In the genomic region with DNA sequence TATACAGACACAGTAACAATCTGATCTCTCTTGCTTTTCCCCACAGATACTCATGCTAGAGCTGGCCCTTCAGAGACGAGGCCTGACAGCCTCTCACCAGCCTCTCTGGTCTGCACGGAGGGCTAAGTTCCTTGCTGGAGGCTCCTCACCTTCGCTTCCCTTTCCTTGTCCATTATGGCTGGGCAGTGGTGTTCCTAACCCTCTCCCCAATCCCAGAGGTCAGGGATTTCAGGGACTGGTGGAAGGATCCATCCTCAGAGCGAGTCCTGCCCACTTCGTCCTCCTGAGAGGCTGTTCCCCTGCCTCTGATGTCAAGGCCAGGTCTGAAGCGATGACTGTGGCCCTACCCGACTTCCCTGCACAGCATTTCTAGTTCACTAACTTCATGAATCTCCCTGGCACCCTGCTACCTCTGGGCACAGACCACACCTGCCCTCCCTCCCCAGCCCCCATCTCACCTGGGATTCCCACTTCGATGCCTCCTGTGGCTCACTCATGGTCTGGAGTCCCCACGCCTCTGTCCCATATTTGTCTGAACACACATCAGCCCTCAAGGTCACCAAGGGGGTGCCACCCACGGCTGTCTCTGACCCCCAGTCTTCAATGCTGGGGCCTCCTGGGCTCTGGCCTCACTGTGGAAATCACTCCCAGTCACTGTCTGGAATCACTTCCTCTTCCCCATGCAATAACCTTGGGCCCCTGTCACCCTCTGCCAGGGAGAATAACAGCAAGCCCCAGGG, we compare ENCODE assay signal across 25 cellular contexts.
A peak's percentile ranks its signal among the peaks of the same experiment; 100 is the strongest.
DNase-seq lines count a peak whose midpoint lies in the region; ATAC-seq and TF ChIP-seq lines count a peak whose summit lies in the region.
"Had no signal": no experiment of that assay in that cellular context is flagged by ENCODE, and none has a peak within 500 bp of the region (broad histone marks: within the 10 kb centered on the region; RNA-seq: fewer than 3 reads in every experiment).

No MANE protein-coding gene starts in this region.

- H3K4me1 ChIP-seq in neuronal stem cell (ENCODE audit: control insufficient read depth in 2 of 2, insufficient read depth in 1 of 2, low read depth in 1 of 2, low read length in 2 of 2) (peaks cover 25 to 64% of the 10 kb centered on the region in 2 donors), osteoblast (ENCODE audit: insufficient read depth, low read length) (no peaks in the 10 kb centered on the region)
- H3K4me1 ChIP-seq: ascending aorta, foreskin keratinocyte, left ventricle myocardium inferior, prostate gland, tibial artery had no signal

- no peak overlapping the region for H2BK12ac ChIP-seq in neuronal stem cell (ENCODE audit: low read length)

- H3K4me2 ChIP-seq in neuronal stem cell (ENCODE audit: insufficient read depth, low read length, poor library complexity, severe bottlenecking) (no peak overlapping the region), osteoblast (ENCODE audit: insufficient read depth, low read length) (no peak overlapping the region)

- peak overlapping the region; percentile 8 for H3K18ac ChIP-seq in neuronal stem cell (ENCODE audit: low read length)

- intact Hi-C loops in cardiac septum (cut with DNase I): no loop called here
- intact Hi-C loops in Right ventricle myocardium inferior (cut with DNase I): no loop called here

- no peaks in the 10 kb centered on the region for H3K9me3 ChIP-seq in neuronal stem cell (replicated peaks in 1 of 2; ENCODE audit: control insufficient read depth in 2 of 2, insufficient read depth in 1 of 2, low read depth in 1 of 2, low read length in 2 of 2)
- H3K9me3 ChIP-seq in osteoblast (ENCODE audit: low read depth, low read length): no peaks in the 10 kb centered on the region
- H3K9me3 ChIP-seq: ascending aorta, left ventricle myocardium inferior, prostate gland, tibial artery had no signal

- H3K79me1 ChIP-seq in neuronal stem cell (ENCODE audit: low read depth, low read length): no peaks in the 10 kb centered on the region

- H3K4me3 ChIP-seq in neuronal stem cell (ENCODE audit: low read length in 2 of 2) (no peak overlapping the region), osteoblast (ENCODE audit: insufficient read depth, low read length) (no peak overlapping the region)
- H3K4me3 ChIP-seq: ascending aorta, left ventricle myocardium inferior, prostate gland, tibial artery had no signal

- H2BK5ac ChIP-seq in neuronal stem cell (ENCODE audit: low read length): no peak overlapping the region

- H4K91ac ChIP-seq in neuronal stem cell (ENCODE audit: low read depth, low read length, poor library complexity): no peak overlapping the region

- H3K14ac ChIP-seq in neuronal stem cell (ENCODE audit: low read length): no peak overlapping the region

- DNase-seq in cardiac septum (ENCODE audit: low spot score): peak; percentile 49
- DNase-seq in Right ventricle myocardium inferior (ENCODE audit: missing footprints): no peak
- no peak for DNase-seq in neuronal stem cell (ENCODE audit: low spot score)
- DNase-seq in NCI-H1105 treated with DMSO at 0.1 percent for 48 hours (lab: John Stamatoyannopoulos, UW): no peak
- DNase-seq in osteoblast (ENCODE audit: insufficient read length, low spot score, missing footprints): no peak
- DNase-seq: activated CD4-positive, alpha-beta T cell treated with anti-CD3 and anti-CD28 coated beads, Interleukin-2, amount 50 U/mL, for 1 hour; CD8-positive, alpha-beta memory T cell; DMS153; foreskin keratinocyte; left ventricle myocardium inferior; NCI-H1048; NCI-H1930; NCI-H226; NCI-H748 treated with DMSO at 0.1 percent for 48 hours; stimulated activated naive CD8-positive, alpha-beta T cell treated with anti-CD3 and anti-CD28 coated beads, Interleukin-15, amount 100 ng/mL, for 72 hours; WERI-Rb-1 had no signal

- no peaks in the 10 kb centered on the region for H4K20me1 ChIP-seq in osteoblast (ENCODE audit: insufficient read depth, low read length)

- no peak overlapping the region for H3K27ac ChIP-seq in neuronal stem cell (replicated peaks; ENCODE audit: low read length)
- H3K27ac ChIP-seq in osteoblast (ENCODE audit: low read depth, low read length): no peak overlapping the region
- H3K27ac ChIP-seq: ascending aorta, foreskin keratinocyte, left ventricle myocardium inferior, prostate gland, tibial artery, WERI-Rb-1 had no signal

- H2AK5ac ChIP-seq in neuronal stem cell (ENCODE audit: low read depth, low read length): peak overlapping the region; percentile 53

- no peak for ATAC-seq in Right ventricle myocardium inferior
- ATAC-seq in esophagus mucosa: peak; percentile 29
- no peak for ATAC-seq in HG02798 (IDR thresholded peaks at IDR 0.05; ENCODE audit: poor library complexity, unreplicated experiment)
- no peak for ATAC-seq in GM18519 (IDR thresholded peaks at IDR 0.05; ENCODE audit: low FRiP score, unreplicated experiment)
- ATAC-seq: activated naive CD4-positive, alpha-beta T cell treated with anti-CD3 and anti-CD28 coated beads, Interleukin-2, amount 50 U/mL, for 72 hours; activated T-helper 17 cell treated with anti-CD3 and anti-CD28 coated beads, Interleukin-2, amount 50 U/mL, for 72 hours; foreskin keratinocyte; HepG2; stimulated activated naive CD8-positive, alpha-beta T cell treated with anti-CD3 and anti-CD28 coated beads, Interleukin-15, amount 100 ng/mL, for 72 hours had no signal

- H2BK120ac ChIP-seq in neuronal stem cell (ENCODE audit: low read depth, low read length): no peak overlapping the region

- no peak for TF ChIP-seq CTCF in osteoblast (IDR thresholded peaks at IDR 0.05; ENCODE audit: extremely low read depth, low read depth, low read length)

- H3K36me3 ChIP-seq in neuronal stem cell (replicated peaks in 1 of 2; ENCODE audit: control insufficient read depth in 2 of 2, insufficient read depth in 2 of 2, low read length in 2 of 2): no peaks in the 10 kb centered on the region
- H3K36me3 ChIP-seq in osteoblast (ENCODE audit: insufficient read depth, low read length): no peaks in the 10 kb centered on the region
- H3K36me3 ChIP-seq: ascending aorta, left ventricle myocardium inferior, prostate gland, tibial artery, WERI-Rb-1 had no signal

- no peaks in the 10 kb centered on the region for H3K79me2 ChIP-seq in osteoblast (ENCODE audit: insufficient read depth, low read length)

- H4K8ac ChIP-seq in neuronal stem cell (ENCODE audit: low read depth, low read length): no peak overlapping the region

- no CpG with 5 or more reads among the region's 10 CpGs for WGBS in neuronal stem cell (ENCODE audit: extremely low coverage in 2 of 2, insufficient read length in 2 of 2, insufficient replicate concordance in 1 of 2), 2 donors

- no peak overlapping the region for H3K9ac ChIP-seq in neuronal stem cell (ENCODE audit: low read depth, low read length, poor library complexity)

- H3K4ac ChIP-seq in neuronal stem cell (ENCODE audit: low read length): no peak overlapping the region

- peak overlapping the region; percentile 5 for H2BK15ac ChIP-seq in neuronal stem cell (ENCODE audit: low read length)

- H3K23ac ChIP-seq in neuronal stem cell (ENCODE audit: low read depth, low read length, poor library complexity): no peak overlapping the region

- no peak overlapping the region for H2AFZ ChIP-seq in neuronal stem cell (ENCODE audit: low read length)
- H2AFZ ChIP-seq in osteoblast (ENCODE audit: low read length): no peak overlapping the region

- no peaks in the 10 kb centered on the region for H3K27me3 ChIP-seq in neuronal stem cell (ENCODE audit: control insufficient read depth in 3 of 3, insufficient read depth in 3 of 3, low read depth in 1 of 3, low read length in 3 of 3)
- H3K27me3 ChIP-seq in osteoblast (ENCODE audit: insufficient read depth, low read length): peaks cover 28% of the 10 kb centered on the region
- H3K27me3 ChIP-seq: ascending aorta had no signal
